In the genomic region with DNA sequence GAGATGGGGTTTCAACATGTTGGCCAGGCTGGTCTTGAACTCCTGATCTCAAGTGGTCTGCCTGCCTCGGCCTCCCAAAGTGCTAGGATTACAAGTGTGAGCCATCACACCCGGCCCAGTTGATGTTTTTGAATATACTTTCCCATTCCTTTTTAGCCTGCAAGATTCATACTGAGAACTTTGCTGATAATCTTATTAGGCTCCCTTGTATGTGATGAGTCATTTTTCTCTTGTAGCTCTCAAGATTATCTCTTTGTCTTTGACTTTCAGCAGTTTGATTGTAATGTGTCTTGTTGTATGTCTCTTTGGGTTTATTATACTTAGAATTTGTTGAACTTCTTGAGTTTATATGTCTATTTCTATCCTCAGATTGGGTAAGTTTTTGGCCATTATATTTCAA, we compare ENCODE assay signal across 5 cellular contexts.
"Had no signal": no experiment of that assay in that cellular context is flagged by ENCODE, and none has a peak within 500 bp of the region (broad histone marks: within the 10 kb centered on the region; RNA-seq: fewer than 3 reads in every experiment).

No MANE protein-coding gene starts in this region.

- DNase-seq: GF-D8 had no signal

- FAIRE-seq: GM12891, GM12892, GM18507, GM19239 had no signal
